Comparison of ENCODE assay signal across 23 cellular contexts in the genomic region with DNA sequence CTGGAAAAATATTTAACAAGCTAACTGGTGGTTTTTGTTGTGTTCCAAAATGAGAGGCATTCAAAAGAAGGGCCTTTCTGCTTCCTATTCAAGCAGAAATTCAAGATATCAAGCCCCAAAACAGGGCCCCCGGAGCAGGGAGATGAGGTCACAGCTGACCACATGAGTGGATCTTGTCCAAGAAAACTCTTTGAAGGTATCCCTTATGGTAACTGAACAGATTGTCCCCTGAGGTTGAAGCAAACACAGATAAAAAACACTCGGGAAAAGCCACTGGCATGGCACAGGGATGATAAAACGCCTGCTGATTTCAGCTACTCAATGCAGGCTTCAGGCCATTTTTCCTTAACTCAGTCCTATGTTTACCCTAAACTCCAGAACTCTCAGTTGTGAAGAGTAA. TPM values are rescaled to one million over a fixed set of nuclear protein-coding genes. Genes with fewer than 3 reads are reported as not detected.
A peak's percentile ranks its signal among the peaks of the same experiment; 100 is the strongest.
DNase-seq lines count a peak whose midpoint lies in the region; ATAC-seq, FAIRE-seq and TF ChIP-seq lines count a peak whose summit lies in the region.
"Had no signal": no experiment of that assay in that cellular context is flagged by ENCODE, and none has a peak within 500 bp of the region (broad histone marks: within the 10 kb centered on the region; RNA-seq: fewer than 3 reads in every experiment).

No MANE protein-coding gene starts in this region.

- FAIRE-seq in RCC 7860 (lab: Jason Lieb, UNC), result no peak
- FAIRE-seq: GM12891, pancreas, small intestine had no signal

- peaks cover 10% of the 10 kb centered on the region for H3K4me1 ChIP-seq in right cardiac atrium (ENCODE audit: control insufficient read depth, insufficient read depth, low read length)
- H3K4me1 ChIP-seq: BE2C, breast epithelium, HAP-1, pancreas had no signal

- H3K27ac ChIP-seq in right cardiac atrium (ENCODE audit: low read length), result peak overlapping the region; percentile 11
- H3K27ac ChIP-seq: breast epithelium, pancreas, PC-9, tibial nerve had no signal

- intact Hi-C loops in right cardiac atrium (cut with DNase I) (no loop called here), posterior vena cava (cut with DNase I) (no loop called here)

- H3K4me3 ChIP-seq in choroid plexus epithelial cell (ENCODE audit: low read depth, low read length) (no peak overlapping the region), right cardiac atrium (ENCODE audit: low read length) (no peak overlapping the region)
- H3K4me3 ChIP-seq: breast epithelium, HAP-1, pancreas, PC-9, tibial nerve had no signal

- no peaks in the 10 kb centered on the region for H3K27me3 ChIP-seq in right cardiac atrium (ENCODE audit: control insufficient read depth, insufficient read depth)
- H3K27me3 ChIP-seq: BE2C, breast epithelium, pancreas, tibial nerve had no signal

- no peak for TF ChIP-seq CTCF in choroid plexus epithelial cell (conservative IDR thresholded peaks at IDR 0.05; ENCODE audit: low read depth, low read length)

- DNase-seq in NCI-H226 (peak; percentile 12), choroid plexus epithelial cell (ENCODE audit: low read depth) (peak; percentile 81), right cardiac atrium (peak; percentile 37 to 64 (median 60)), smooth muscle cell of the brain vasculature (ENCODE audit: low read depth, low spot score) (peak; percentile 84), posterior vena cava (ENCODE audit: low spot score) (no peak), RCC 7860 (ENCODE audit: low spot score) (no peak)
- DNase-seq: activated CD4-positive, alpha-beta T cell treated with anti-CD3 and anti-CD28 coated beads, Interleukin-2, amount 50 U/mL, for 4 hours; activated naive CD4-positive, alpha-beta T cell treated with anti-CD3 and anti-CD28 coated beads, Interleukin-2, amount 50 U/mL, for 16 hours; BE2C; Calu3; effector memory CD4-positive, alpha-beta T cell; GDM1; Karpas-422; NCI-H1105 treated with DMSO at 0.1 percent for 48 hours; pancreas; PC-9; small intestine had no signal

- WGBS in right cardiac atrium, result 12% methylated on average over 3 of the region's 3 CpGs

- no peaks in the 10 kb centered on the region for H3K9me3 ChIP-seq in right cardiac atrium (ENCODE audit: control insufficient read depth, low read length)
- H3K9me3 ChIP-seq: BE2C, breast epithelium, HAP-1, pancreas, tibial nerve had no signal

- ATAC-seq in right cardiac atrium (peak; percentile 85 to 90), GM21723 (IDR thresholded peaks at IDR 0.05; ENCODE audit: unreplicated experiment) (no peak), GM18861 (IDR thresholded peaks at IDR 0.05; ENCODE audit: unreplicated experiment) (no peak)

RNA-seq across cellular contexts. Expression of gene SLC1A3, which starts 36.1 kb away (rescaled TPM):
- total RNA-seq in right cardiac atrium (10 to 100 TPM; 31.1 to 44.5 (median 35.2) TPM), posterior vena cava (10 to 100 TPM; 24.1 to 44.4 TPM)
- polyA plus RNA-seq in right cardiac atrium, result 21.7 TPM

Comparison
In these comparisons a context has a peak if more than half of its experiments do, and no peak if none do; other contexts are left out.
1. DNase-seq: peak in NCI-H226 (single experiment), choroid plexus epithelial cell (single experiment), right cardiac atrium (3 of 3) and smooth muscle cell of the brain vasculature (single experiment); none in posterior vena cava (single experiment) and RCC 7860 (single experiment).
2. ATAC-seq: peak in right cardiac atrium (2 of 2); none in GM21723 (single experiment) and GM18861 (single experiment).